1 cellular context compared by ENCODE assay signal in the genomic region with DNA sequence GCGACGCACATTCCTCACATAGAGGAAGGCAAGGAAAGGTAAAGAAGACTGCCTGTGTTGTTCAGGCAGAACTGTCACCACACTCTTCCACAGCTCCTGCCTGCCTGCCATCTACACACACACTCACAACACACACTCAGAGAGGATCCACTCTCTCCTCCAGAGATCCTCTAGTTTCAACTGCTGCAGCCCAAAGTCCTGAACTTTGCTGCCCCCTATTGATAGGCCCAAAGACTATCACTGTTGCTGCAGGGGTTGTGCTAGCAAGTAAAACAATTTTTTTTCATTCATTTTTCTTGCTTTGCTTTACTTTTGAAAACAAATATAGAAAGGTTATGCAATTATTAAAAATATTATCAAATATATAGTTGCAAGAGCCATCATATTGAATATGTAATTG.
TF ChIP-seq lines count a peak whose summit lies in the region.

No MANE protein-coding gene starts in this region.

TF ChIP-seq in neural cell, 6 proteins besides CTCF, POLR2A, EP300 and RAD21 (continued from another document):
- TF ChIP-seq, protein P1, sequence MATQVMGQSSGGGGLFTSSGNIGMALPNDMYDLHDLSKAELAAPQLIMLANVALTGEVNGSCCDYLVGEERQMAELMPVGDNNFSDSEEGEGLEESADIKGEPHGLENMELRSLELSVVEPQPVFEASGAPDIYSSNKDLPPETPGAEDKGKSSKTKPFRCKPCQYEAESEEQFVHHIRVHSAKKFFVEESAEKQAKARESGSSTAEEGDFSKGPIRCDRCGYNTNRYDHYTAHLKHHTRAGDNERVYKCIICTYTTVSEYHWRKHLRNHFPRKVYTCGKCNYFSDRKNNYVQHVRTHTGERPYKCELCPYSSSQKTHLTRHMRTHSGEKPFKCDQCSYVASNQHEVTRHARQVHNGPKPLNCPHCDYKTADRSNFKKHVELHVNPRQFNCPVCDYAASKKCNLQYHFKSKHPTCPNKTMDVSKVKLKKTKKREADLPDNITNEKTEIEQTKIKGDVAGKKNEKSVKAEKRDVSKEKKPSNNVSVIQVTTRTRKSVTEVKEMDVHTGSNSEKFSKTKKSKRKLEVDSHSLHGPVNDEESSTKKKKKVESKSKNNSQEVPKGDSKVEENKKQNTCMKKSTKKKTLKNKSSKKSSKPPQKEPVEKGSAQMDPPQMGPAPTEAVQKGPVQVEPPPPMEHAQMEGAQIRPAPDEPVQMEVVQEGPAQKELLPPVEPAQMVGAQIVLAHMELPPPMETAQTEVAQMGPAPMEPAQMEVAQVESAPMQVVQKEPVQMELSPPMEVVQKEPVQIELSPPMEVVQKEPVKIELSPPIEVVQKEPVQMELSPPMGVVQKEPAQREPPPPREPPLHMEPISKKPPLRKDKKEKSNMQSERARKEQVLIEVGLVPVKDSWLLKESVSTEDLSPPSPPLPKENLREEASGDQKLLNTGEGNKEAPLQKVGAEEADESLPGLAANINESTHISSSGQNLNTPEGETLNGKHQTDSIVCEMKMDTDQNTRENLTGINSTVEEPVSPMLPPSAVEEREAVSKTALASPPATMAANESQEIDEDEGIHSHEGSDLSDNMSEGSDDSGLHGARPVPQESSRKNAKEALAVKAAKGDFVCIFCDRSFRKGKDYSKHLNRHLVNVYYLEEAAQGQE (IDR thresholded peaks at IDR 0.05; ENCODE audit: borderline replicate concordance): no peak
- no peak for TF ChIP-seq MXI1 (conservative IDR thresholded peaks at IDR 0.05; ENCODE audit: poor library complexity, severe bottlenecking)
